Comparison of ENCODE assay signal across 9 cellular contexts in genomic region chr2:27431395-27431794, GRCh38. TPM values are rescaled to one million over a fixed set of nuclear protein-coding genes. Genes with fewer than 3 reads are reported as not detected.
DNase-seq lines count a peak whose midpoint lies in the region; ATAC-seq and TF ChIP-seq lines count a peak whose summit lies in the region.
"Had no signal": no experiment of that assay in that cellular context is flagged by ENCODE, and none has a peak within 500 bp of the region (broad histone marks: within the 10 kb centered on the region; RNA-seq: fewer than 3 reads in every experiment).

No MANE protein-coding gene starts in this region.

- H3K36me3 ChIP-seq in Loucy (ENCODE audit: insufficient read depth, low read length) (peaks cover 35% of the 10 kb centered on the region), mesenchymal stem cell (ENCODE audit: control insufficient read depth in 1 of 2, insufficient read depth in 2 of 2, low read depth in 1 of 2, low read length in 2 of 2) (peaks cover 23 to 35% of the 10 kb centered on the region in 2 experiments)

- H3K9me2 ChIP-seq in Loucy (replicated peaks; ENCODE audit: low read depth, low read length), result no peaks in the 10 kb centered on the region

- H3K4me1 ChIP-seq in Loucy (ENCODE audit: insufficient read depth, low read length, poor library complexity, severe bottlenecking), result peaks cover 32% of the 10 kb centered on the region
- H3K4me1 ChIP-seq in mesenchymal stem cell (ENCODE audit: control insufficient read depth, insufficient read depth, low read depth, low read length), result peaks cover 7% of the 10 kb centered on the region

- no peak overlapping the region for H4K91ac ChIP-seq in mesenchymal stem cell (ENCODE audit: low read length)

- no peak overlapping the region for H3K4me3 Mint-ChIP-seq in CD14-positive monocyte

- H3K4ac ChIP-seq in mesenchymal stem cell (ENCODE audit: low read depth in 1 of 2, low read length in 2 of 2), result peak overlapping the region in 1 of 2 experiments; percentile 46

- peaks cover 0 to 3% (median 0%) of the 10 kb centered on the region in 7 donors for H3K9me3 Mint-ChIP-seq in CD14-positive monocyte
- H3K9me3 Mint-ChIP-seq in activated naive CD4-positive, alpha-beta T cell treated with anti-CD3 and anti-CD28 coated beads, Interleukin-2, amount 50 U/mL, for 72 hours, result no peaks in the 10 kb centered on the region

- peak overlapping the region; percentile 85 for H3K9ac ChIP-seq in Loucy (ENCODE audit: low read depth, low read length, poor library complexity, severe bottlenecking)
- peak overlapping the region; percentile 20 for H3K9ac ChIP-seq in mesenchymal stem cell (ENCODE audit: low read length)

- H3K36me3 Mint-ChIP-seq in CD14-positive monocyte, result peaks cover 39 to 48% of the 10 kb centered on the region in 2 donors
- peaks cover 27 to 34% of the 10 kb centered on the region in 2 donors for H3K36me3 Mint-ChIP-seq in activated naive CD4-positive, alpha-beta T cell treated with anti-CD3 and anti-CD28 coated beads, Interleukin-2, amount 50 U/mL, for 72 hours

- H3F3A ChIP-seq in Loucy (ENCODE audit: low read depth), result no peaks in the 10 kb centered on the region

- peaks cover 46% of the 10 kb centered on the region for H3K79me2 ChIP-seq in Loucy (ENCODE audit: insufficient read depth, low read length)

- DNase-seq in CD14-positive monocyte (ENCODE audit: low spot score), result no peak
- peak in 1 of 2 donors; percentile 23 for DNase-seq in activated naive CD4-positive, alpha-beta T cell treated with anti-CD3 and anti-CD28 coated beads, Interleukin-2, amount 50 U/mL, for 72 hours (ENCODE audit: low spot score in 2 of 2)
- DNase-seq in mesenchymal stem cell, result peak; percentile 71
- DNase-seq in COLO668 (lab: John Stamatoyannopoulos, UW; ENCODE audit: unreplicated experiment), result no peak
- DNase-seq: NCI-H187 had no signal

- no peaks in the 10 kb centered on the region for H3K27me3 Mint-ChIP-seq in CD14-positive monocyte (ENCODE audit: low read depth in 3 of 3)

- H4K8ac ChIP-seq in mesenchymal stem cell (ENCODE audit: low read length), result no peak overlapping the region

- H3K14ac ChIP-seq in mesenchymal stem cell (ENCODE audit: low read length in 2 of 2), result no peak overlapping the region

- H3K27me3 ChIP-seq in Loucy (ENCODE audit: insufficient read depth, low read length, poor library complexity, severe bottlenecking), result no peaks in the 10 kb centered on the region
- H3K27me3 ChIP-seq in mesenchymal stem cell (ENCODE audit: control insufficient read depth in 1 of 2, insufficient read depth in 1 of 2, low read length in 2 of 2), result no peaks in the 10 kb centered on the region

- no peak overlapping the region for H3K23ac ChIP-seq in mesenchymal stem cell (ENCODE audit: low read length in 2 of 2)

- H3K4me3 ChIP-seq in Loucy (ENCODE audit: low read length, poor library complexity, severe bottlenecking) (peak overlapping the region; percentile 92), mesenchymal stem cell (ENCODE audit: insufficient read depth in 1 of 2, low read depth in 1 of 2, low read length in 2 of 2) (no peak overlapping the region)

- peak overlapping the region in 6 of 7 donors; percentile 37 to 81 (median 60) for H3K27ac Mint-ChIP-seq in CD14-positive monocyte
- H3K27ac Mint-ChIP-seq in activated naive CD4-positive, alpha-beta T cell treated with anti-CD3 and anti-CD28 coated beads, Interleukin-2, amount 50 U/mL, for 72 hours, result peak overlapping the region; percentile 90 to 99

- intact Hi-C loops in CD14-positive monocyte (cut with micrococcal nuclease), result no loop called here

- no peak overlapping the region for H3K18ac ChIP-seq in mesenchymal stem cell (ENCODE audit: low read depth in 1 of 2, low read length in 2 of 2)

- no peak for ATAC-seq in activated naive CD4-positive, alpha-beta T cell treated with anti-CD3 and anti-CD28 coated beads, Interleukin-2, amount 50 U/mL, for 72 hours
- no peak for ATAC-seq in HG02870 (IDR thresholded peaks at IDR 0.05; ENCODE audit: unreplicated experiment)
- ATAC-seq in HG03025 (IDR thresholded peaks at IDR 0.05; ENCODE audit: low FRiP score, unreplicated experiment), result no peak
- no peak for ATAC-seq in GM19395 (IDR thresholded peaks at IDR 0.05; ENCODE audit: unreplicated experiment)

- no peak overlapping the region for H2AFZ ChIP-seq in Loucy (ENCODE audit: low read length)
- no peak overlapping the region for H2AFZ ChIP-seq in mesenchymal stem cell (ENCODE audit: low read depth, low read length)

- H3K27ac ChIP-seq in mesenchymal stem cell (ENCODE audit: low read length, poor library complexity, severe bottlenecking), result no peak overlapping the region

- TF ChIP-seq CTCF in CD14-positive monocyte (IDR thresholded peaks at IDR 0.05) (no peak), Loucy (conservative IDR thresholded peaks at IDR 0.05; ENCODE audit: low read length) (no peak)

- H3K9me3 ChIP-seq in Loucy (ENCODE audit: insufficient read depth, low read depth, low read length), result no peaks in the 10 kb centered on the region
- no peaks in the 10 kb centered on the region for H3K9me3 ChIP-seq in mesenchymal stem cell (ENCODE audit: control insufficient read depth, low read length)

- H3K79me1 ChIP-seq in mesenchymal stem cell (replicated peaks; ENCODE audit: low read length, poor library complexity, severe bottlenecking), result peaks cover 21% of the 10 kb centered on the region

- no peak overlapping the region for H2BK15ac ChIP-seq in mesenchymal stem cell (ENCODE audit: low read depth, poor library complexity, severe bottlenecking)

- H2AK5ac ChIP-seq in mesenchymal stem cell (ENCODE audit: low read length, severe bottlenecking), result no peak overlapping the region

- H2BK5ac ChIP-seq in mesenchymal stem cell (ENCODE audit: low read depth, low read length, poor library complexity, severe bottlenecking), result no peak overlapping the region

- H3K4me2 ChIP-seq in Loucy (ENCODE audit: low read depth, low read length, poor library complexity, severe bottlenecking) (peak overlapping the region; percentile 100), mesenchymal stem cell (ENCODE audit: low read length, poor library complexity, severe bottlenecking) (no peak overlapping the region)

- peaks cover 46% of the 10 kb centered on the region for H4K20me1 ChIP-seq in Loucy (ENCODE audit: insufficient read depth, low read length, poor library complexity, severe bottlenecking)

- H3K4me1 Mint-ChIP-seq in CD14-positive monocyte, result peaks cover 29% of the 10 kb centered on the region

- H2BK120ac ChIP-seq in mesenchymal stem cell (ENCODE audit: low read depth, low read length), result no peak overlapping the region

- H2BK12ac ChIP-seq in mesenchymal stem cell (ENCODE audit: low read length in 2 of 2), result peak overlapping the region in 1 of 2 experiments; percentile 32

RNA-seq across cellular contexts. Expression of gene NRBP1, which starts 3.0 kb away (rescaled TPM):
- 100 to 1,000 TPM in 1 of 2 donors, 10 to 100 TPM in 1; 95.6 to 102 TPM for polyA plus RNA-seq in CD14-positive monocyte
- 10 to 100 TPM; 76.0 to 80.8 TPM for total RNA-seq in activated naive CD4-positive, alpha-beta T cell treated with anti-CD3 and anti-CD28 coated beads, Interleukin-2, amount 50 U/mL, for 72 hours
- polyA plus RNA-seq in mesenchymal stem cell (2013, experiment 1 of 2), result 79.0 TPM
- 77.5 TPM for polyA plus RNA-seq in mesenchymal stem cell (2013, experiment 2 of 2)

RNA-seq across cellular contexts. Expression of gene KRTCAP3, which starts 10.8 kb away (rescaled TPM):
- polyA plus RNA-seq in CD14-positive monocyte, result not detected
- total RNA-seq in activated naive CD4-positive, alpha-beta T cell treated with anti-CD3 and anti-CD28 coated beads, Interleukin-2, amount 50 U/mL, for 72 hours, result 1 to 10 TPM; 7.9 to 8.3 TPM
- 0.46 TPM for polyA plus RNA-seq in mesenchymal stem cell (2013, experiment 1 of 2)
- polyA plus RNA-seq in mesenchymal stem cell (2013, experiment 2 of 2), result 0.78 TPM

RNA-seq across cellular contexts. Expression of gene PPM1G, which starts 22.0 kb away (rescaled TPM):
- polyA plus RNA-seq in CD14-positive monocyte, result 10 to 100 TPM; 47.3 to 54.3 TPM
- 100 to 1,000 TPM; 122 to 127 TPM for total RNA-seq in activated naive CD4-positive, alpha-beta T cell treated with anti-CD3 and anti-CD28 coated beads, Interleukin-2, amount 50 U/mL, for 72 hours
- 58.3 TPM for polyA plus RNA-seq in mesenchymal stem cell (2013, experiment 1 of 2)
- polyA plus RNA-seq in mesenchymal stem cell (2013, experiment 2 of 2), result 57.0 TPM

RNA-seq across cellular contexts. Expression of gene ZNF513, which starts 50.9 kb away (rescaled TPM):
- polyA plus RNA-seq in CD14-positive monocyte, result 1 to 10 TPM; 2.4 to 2.6 TPM
- 10 to 100 TPM; 10.7 to 12.4 TPM for total RNA-seq in activated naive CD4-positive, alpha-beta T cell treated with anti-CD3 and anti-CD28 coated beads, Interleukin-2, amount 50 U/mL, for 72 hours
- polyA plus RNA-seq in mesenchymal stem cell (2013, experiment 1 of 2), result 16.6 TPM
- polyA plus RNA-seq in mesenchymal stem cell (2013, experiment 2 of 2), result 15.9 TPM

RNA-seq across cellular contexts. Expression of gene IFT172, which starts 58.1 kb away (rescaled TPM):
- 1 to 10 TPM; 1.7 to 3.6 TPM for polyA plus RNA-seq in CD14-positive monocyte
- total RNA-seq in activated naive CD4-positive, alpha-beta T cell treated with anti-CD3 and anti-CD28 coated beads, Interleukin-2, amount 50 U/mL, for 72 hours, result 10 to 100 TPM; 15.8 to 16.4 TPM
- 6.4 TPM for polyA plus RNA-seq in mesenchymal stem cell (2013, experiment 1 of 2)
- 5.7 TPM for polyA plus RNA-seq in mesenchymal stem cell (2013, experiment 2 of 2)
